Comparison of ENCODE assay signal across 29 cellular contexts in genomic region chrX:679161-679979, GRCh38. TPM values are rescaled to one million over a fixed set of nuclear protein-coding genes. Genes with fewer than 3 reads are reported as not detected.
"Had no signal": no experiment of that assay in that cellular context is flagged by ENCODE, and none has a peak within 500 bp of the region (broad histone marks: within the 10 kb centered on the region; RNA-seq: fewer than 3 reads in every experiment).

No MANE protein-coding gene starts in this region.

- H3K4me1 Mint-ChIP-seq: activated CD4-positive, alpha-beta T cell treated with anti-CD3 and anti-CD28 coated beads, Interleukin-2, amount 10 ng/mL, durations not matched to agents 24 days and 14 days; activated naive CD4-positive, alpha-beta T cell treated with anti-CD3 and anti-CD28 coated beads, Interleukin-2, amount 50 U/mL, for 24 hours; activated naive CD8-positive, alpha-beta T cell treated with anti-CD3 and anti-CD28 coated beads, Interleukin-2, amount 50 U/mL, for 24 hours; stimulated activated effector memory CD8-positive, alpha-beta T cell treated with anti-CD3 and anti-CD28 coated beads, Interleukin-12 subunit alpha, Interleukin-12 subunit beta, amount 100 ng/mL, for 72 hours had no signal

- H3K9me3 ChIP-seq: esophagus muscularis mucosa, left ventricle myocardium inferior, thoracic aorta, vagina had no signal

- H3K27ac Mint-ChIP-seq: activated CD4-positive, alpha-beta memory T cell treated with anti-CD3 and anti-CD28 coated beads for 36 hours; activated CD4-positive, alpha-beta T cell treated with anti-CD3 and anti-CD28 coated beads, Interleukin-2, amount 10 ng/mL, durations not matched to agents 24 days and 14 days; activated naive CD4-positive, alpha-beta T cell treated with anti-CD3 and anti-CD28 coated beads, Interleukin-2, amount 50 U/mL, for 24 hours; activated naive CD8-positive, alpha-beta T cell treated with anti-CD3 and anti-CD28 coated beads, Interleukin-2, amount 50 U/mL, for 24 hours; activated T-helper 2 cell treated with anti-CD3 and anti-CD28 coated beads, Interferon-gamma antibody, Interleukin-2, Interleukin-4, amounts not matched to agents 10 μg/mL and 5 μg/mL and 100 μg/mL, durations not matched to agents 14 hours and 24 hours and 36 hours; dendritic cell treated with granulocyte-macrophage colony-stimulating factor and Interleukin-4, amounts not matched to agents 40 ng/mL and 50 ng/mL, for 4 days; endodermal cell; stimulated activated effector memory CD8-positive, alpha-beta T cell treated with anti-CD3 and anti-CD28 coated beads, Interleukin-12 subunit alpha, Interleukin-12 subunit beta, amount 100 ng/mL, for 72 hours; stimulated activated naive CD8-positive, alpha-beta T cell treated with anti-CD3 and anti-CD28 coated beads, Interleukin-15, Interleukin-2, amounts not matched to agents 100 ng/mL and 50 ng/mL, for 24 hours; type B pancreatic cell had no signal

- DNase-seq: activated CD4-positive, alpha-beta memory T cell treated with anti-CD3 and anti-CD28 coated beads for 36 hours; activated CD4-positive, alpha-beta T cell treated with anti-CD3 and anti-CD28 coated beads, Interleukin-2, amount 10 ng/mL, durations not matched to agents 24 days and 14 days; activated CD4-positive, CD25-positive, alpha-beta regulatory T cell treated with anti-CD3 and anti-CD28 coated beads, Interleukin-2, amount 50 U/mL, for 72 hours; activated CD8-positive, alpha-beta memory T cell treated with anti-CD3 and anti-CD28 coated beads, Interleukin-2, amount 50 U/mL, for 48 hours; activated naive CD8-positive, alpha-beta T cell treated with anti-CD3 and anti-CD28 coated beads, Interleukin-2, amount 50 U/mL, for 24 hours; activated T-cell treated with anti-CD3 and anti-CD28 coated beads, Interleukin-2, amount 50 U/mL, for 4 hours; amygdala; central memory CD4-positive, alpha-beta T cell; endodermal cell; foreskin keratinocyte; heart right ventricle; left ventricle myocardium inferior; stimulated activated CD4-positive, alpha-beta T cell treated with anti-CD3 and anti-CD28 coated beads, Interleukin-4, amount 100 ng/mL, for 24 hours; T-helper 9 cell; WERI-Rb-1 had no signal

- H3K27me3 ChIP-seq: foreskin keratinocyte, vagina had no signal

- H3K4me3 ChIP-seq: esophagus muscularis mucosa, heart right ventricle, left ventricle myocardium inferior, skin epidermis, thoracic aorta, vagina had no signal

- H3K36me3 Mint-ChIP-seq: activated CD4-positive, alpha-beta memory T cell treated with anti-CD3 and anti-CD28 coated beads for 36 hours; activated naive CD4-positive, alpha-beta T cell treated with anti-CD3 and anti-CD28 coated beads, Interleukin-2, amount 50 U/mL, for 24 hours; stimulated activated effector memory CD8-positive, alpha-beta T cell treated with anti-CD3 and anti-CD28 coated beads, Interleukin-12 subunit alpha, Interleukin-12 subunit beta, amount 100 ng/mL, for 72 hours; type B pancreatic cell had no signal

- H3K36me3 ChIP-seq: esophagus muscularis mucosa, heart right ventricle, left ventricle myocardium inferior, thoracic aorta, vagina, WERI-Rb-1 had no signal

- H3K4me1 ChIP-seq: esophagus muscularis mucosa, foreskin keratinocyte, heart right ventricle, left ventricle myocardium inferior, vagina had no signal

- H3K9me3 Mint-ChIP-seq: activated naive CD4-positive, alpha-beta T cell treated with anti-CD3 and anti-CD28 coated beads, Interleukin-2, amount 50 U/mL, for 24 hours; endodermal cell had no signal

- FAIRE-seq: TTC549 had no signal

- H3K27ac ChIP-seq: esophagus muscularis mucosa, foreskin keratinocyte, heart right ventricle, left ventricle myocardium inferior, skin epidermis, thoracic aorta, vagina, WERI-Rb-1 had no signal

- H3K4me3 Mint-ChIP-seq: activated CD4-positive, alpha-beta memory T cell treated with anti-CD3 and anti-CD28 coated beads for 36 hours; activated CD4-positive, alpha-beta T cell treated with anti-CD3 and anti-CD28 coated beads, Interleukin-2, amount 10 ng/mL, durations not matched to agents 24 days and 14 days; activated naive CD4-positive, alpha-beta T cell treated with anti-CD3 and anti-CD28 coated beads, Interleukin-2, amount 50 U/mL, for 24 hours; activated naive CD8-positive, alpha-beta T cell treated with anti-CD3 and anti-CD28 coated beads, Interleukin-2, amount 50 U/mL, for 24 hours; activated T-cell treated with anti-CD3 and anti-CD28 coated beads, Interleukin-2, amount 50 U/mL, for 4 hours; dendritic cell treated with granulocyte-macrophage colony-stimulating factor and Interleukin-4, amounts not matched to agents 40 ng/mL and 50 ng/mL, for 4 days; endodermal cell; stimulated activated effector memory CD8-positive, alpha-beta T cell treated with anti-CD3 and anti-CD28 coated beads, Interleukin-12 subunit alpha, Interleukin-12 subunit beta, amount 100 ng/mL, for 72 hours; stimulated activated naive CD8-positive, alpha-beta T cell treated with anti-CD3 and anti-CD28 coated beads, Interleukin-15, Interleukin-2, amounts not matched to agents 100 ng/mL and 50 ng/mL, for 24 hours; type B pancreatic cell had no signal

- H3K27me3 Mint-ChIP-seq: activated CD4-positive, alpha-beta memory T cell treated with anti-CD3 and anti-CD28 coated beads for 36 hours; activated CD4-positive, alpha-beta T cell treated with anti-CD3 and anti-CD28 coated beads, Interleukin-2, amount 10 ng/mL, durations not matched to agents 24 days and 14 days; activated naive CD4-positive, alpha-beta T cell treated with anti-CD3 and anti-CD28 coated beads, Interleukin-2, amount 50 U/mL, for 24 hours had no signal

RNA-seq across cellular contexts. Expression of gene SHOX, which starts 48.8 kb away (rescaled TPM):
- total RNA-seq: activated CD4-positive, alpha-beta memory T cell treated with anti-CD3 and anti-CD28 coated beads for 36 hours; activated CD4-positive, alpha-beta T cell treated with anti-CD3 and anti-CD28 coated beads, Interleukin-2, amount 10 ng/mL, durations not matched to agents 24 days and 14 days; activated T-cell treated with anti-CD3 and anti-CD28 coated beads, Interleukin-2, amount 50 U/mL, for 4 hours; activated T-helper 2 cell treated with anti-CD3 and anti-CD28 coated beads, Interferon-gamma antibody, Interleukin-2, Interleukin-4, amounts not matched to agents 10 μg/mL and 5 μg/mL and 100 μg/mL, durations not matched to agents 14 hours and 24 hours and 36 hours; endodermal cell; foreskin keratinocyte; heart right ventricle; left ventricle myocardium inferior; lung microvascular endothelial cell; mucosa of gallbladder; T-helper 1 cell treated with Interleukin-12 subunit alpha and Interleukin-12 subunit beta and Interleukin-4 antibody, amounts not matched to agents 30 ng/mL and 1 ng/mL, for 36 hours; vagina had no signal
- polyA plus RNA-seq: foreskin keratinocyte, heart right ventricle had no signal
